In genomic region chr2:30115981-30116285, GRCh38 we compare ENCODE assay signal across 16 cellular contexts. TPM values are rescaled to one million over a fixed set of nuclear protein-coding genes. Genes with fewer than 3 reads are reported as not detected.
DNase-seq lines count a peak whose midpoint lies in the region; ATAC-seq and TF ChIP-seq lines count a peak whose summit lies in the region.
"Had no signal": no experiment of that assay in that cellular context is flagged by ENCODE, and none has a peak within 500 bp of the region (broad histone marks: within the 10 kb centered on the region; RNA-seq: fewer than 3 reads in every experiment).

No MANE protein-coding gene starts in this region.

- no peak overlapping the region for H3K4me2 ChIP-seq in DND-41 (ENCODE audit: insufficient read depth, low read length)

- H3K27me3 Mint-ChIP-seq in naive thymus-derived CD4-positive, alpha-beta T cell: peaks cover 0 to 12% (median 5%) of the 10 kb centered on the region in 5 donors

- H3K4me1 Mint-ChIP-seq in naive thymus-derived CD4-positive, alpha-beta T cell: peaks cover 0 to 8% (median 5%) of the 10 kb centered on the region in 7 donors
- H3K4me1 Mint-ChIP-seq: activated naive CD4-positive, alpha-beta T cell treated with anti-CD3 and anti-CD28 coated beads, Interleukin-2, amount 10 ng/mL, durations not matched to agents 7 days and 5 days; IgD-negative memory B cell had no signal

- H3K9me3 ChIP-seq in DND-41 (ENCODE audit: insufficient read depth, low read length, severe bottlenecking): no peaks in the 10 kb centered on the region
- no peaks in the 10 kb centered on the region for H3K9me3 ChIP-seq in naive thymus-derived CD4-positive, alpha-beta T cell (ENCODE audit: control insufficient read depth in 2 of 3, low read length in 3 of 3)
- H3K9me3 ChIP-seq: BLaER1 treated with 17β-estradiol and CSF1 and Interleukin-3, amounts not matched to agents 10 nM and 100 nM; Caco-2 had no signal

- H3K36me3 Mint-ChIP-seq in naive thymus-derived CD4-positive, alpha-beta T cell: peaks cover 0 to 4% (median 0%) of the 10 kb centered on the region in 5 donors
- H3K36me3 Mint-ChIP-seq: activated naive CD4-positive, alpha-beta T cell treated with anti-CD3 and anti-CD28 coated beads, Interleukin-2, amount 10 ng/mL, durations not matched to agents 7 days and 5 days; stimulated activated naive B cell treated with anti-CD40 and anti-IgM and Interleukin-4, amounts not matched to agents 10 μg/mL and 1 μg/mL and 100 μg/mL, for 72 hours had no signal

- H3K4me1 ChIP-seq in DND-41 (ENCODE audit: insufficient read depth, low read length): no peaks in the 10 kb centered on the region
- H3K4me1 ChIP-seq in naive thymus-derived CD4-positive, alpha-beta T cell (ENCODE audit: control insufficient read depth in 2 of 2, insufficient read depth in 2 of 2, low read length in 2 of 2): no peaks in the 10 kb centered on the region
- H3K4me1 ChIP-seq: Caco-2 had no signal

- H3K4me3 ChIP-seq in DND-41 (ENCODE audit: low read depth in 1 of 2, low read length in 2 of 2): no peak overlapping the region
- no peak overlapping the region for H3K4me3 ChIP-seq in naive thymus-derived CD4-positive, alpha-beta T cell (ENCODE audit: low read length)
- H3K4me3 ChIP-seq: BLaER1 treated with 17β-estradiol and CSF1 and Interleukin-3, amounts not matched to agents 10 nM and 100 nM had no signal

- intact Hi-C loops in naive thymus-derived CD4-positive, alpha-beta T cell (cut with micrococcal nuclease): loop anchor here (1.0 kb wide), 2 partner anchors 25 to 26 kb away; no protein-coding TSS in a partner anchor

- peak overlapping the region in 1 of 10 donors; percentile 6 for H3K4me3 Mint-ChIP-seq in naive thymus-derived CD4-positive, alpha-beta T cell
- H3K4me3 Mint-ChIP-seq: activated naive CD4-positive, alpha-beta T cell treated with anti-CD3 and anti-CD28 coated beads, Interleukin-2, amount 10 ng/mL, durations not matched to agents 7 days and 5 days; IgD-negative memory B cell; nephron progenitor cell; stimulated activated naive B cell treated with anti-CD40 and anti-IgM and Interleukin-4, amounts not matched to agents 10 μg/mL and 1 μg/mL and 100 μg/mL, for 72 hours; T-helper 17 cell had no signal

- H3K27me3 ChIP-seq in DND-41 (ENCODE audit: insufficient read depth, low read length, poor library complexity): peaks cover 2% of the 10 kb centered on the region
- H3K27me3 ChIP-seq in naive thymus-derived CD4-positive, alpha-beta T cell (ENCODE audit: control insufficient read depth in 2 of 2, insufficient read depth in 2 of 2, low read length in 2 of 2): no peaks in the 10 kb centered on the region
- H3K27me3 ChIP-seq: BLaER1 treated with 17β-estradiol and CSF1 and Interleukin-3, amounts not matched to agents 10 nM and 100 nM; brain microvascular endothelial cell had no signal

- no peaks in the 10 kb centered on the region for H3K79me2 ChIP-seq in DND-41 (ENCODE audit: insufficient read depth, low read length)

- H3K27ac Mint-ChIP-seq in naive thymus-derived CD4-positive, alpha-beta T cell: peak overlapping the region in 3 of 9 donors; percentile 16 to 82 (median 66)
- H3K27ac Mint-ChIP-seq: activated naive CD4-positive, alpha-beta T cell treated with anti-CD3 and anti-CD28 coated beads, Interleukin-2, amount 10 ng/mL, durations not matched to agents 7 days and 5 days; IgD-negative memory B cell; nephron progenitor cell; stimulated activated naive B cell treated with anti-CD40 and anti-IgM and Interleukin-4, amounts not matched to agents 10 μg/mL and 1 μg/mL and 100 μg/mL, for 72 hours had no signal

- no peak overlapping the region for H3K27ac ChIP-seq in DND-41 (ENCODE audit: low read length)
- no peak overlapping the region for H3K27ac ChIP-seq in VCaP
- H3K27ac ChIP-seq in naive thymus-derived CD4-positive, alpha-beta T cell (ENCODE audit: low read depth, low read length): no peak overlapping the region
- H3K27ac ChIP-seq: BLaER1 treated with 17β-estradiol and CSF1 and Interleukin-3, amounts not matched to agents 10 nM and 100 nM; brain microvascular endothelial cell had no signal

- ATAC-seq in DND-41 (ENCODE audit: insufficient read depth, low read depth) (0 out of 3 replicates have a peak, but pooled peaks have one; percentile 19), GM21717 (IDR thresholded peaks at IDR 0.05; ENCODE audit: unreplicated experiment) (no peak)
- peak; percentile 19 for ATAC-seq in naive thymus-derived CD4-positive, alpha-beta T cell
- ATAC-seq: activated CD4-positive, CD25-positive, alpha-beta regulatory T cell treated with anti-CD3 and anti-CD28 coated beads, Interleukin-2, amount 50 U/mL, for 24 hours; T-helper 17 cell had no signal

- no peaks in the 10 kb centered on the region for H3K36me3 ChIP-seq in DND-41 (ENCODE audit: insufficient read depth, low read length)
- no peaks in the 10 kb centered on the region for H3K36me3 ChIP-seq in naive thymus-derived CD4-positive, alpha-beta T cell (ENCODE audit: control insufficient read depth in 2 of 3, insufficient read depth in 3 of 3, low read length in 3 of 3)
- H3K36me3 ChIP-seq: BLaER1 treated with 17β-estradiol and CSF1 and Interleukin-3, amounts not matched to agents 10 nM and 100 nM; brain microvascular endothelial cell had no signal

- no peaks in the 10 kb centered on the region for H3K9me3 Mint-ChIP-seq in naive thymus-derived CD4-positive, alpha-beta T cell
- H3K9me3 Mint-ChIP-seq: activated naive CD4-positive, alpha-beta T cell treated with anti-CD3 and anti-CD28 coated beads, Interleukin-2, amount 10 ng/mL, durations not matched to agents 7 days and 5 days; nephron progenitor cell; stimulated activated naive B cell treated with anti-CD40 and anti-IgM and Interleukin-4, amounts not matched to agents 10 μg/mL and 1 μg/mL and 100 μg/mL, for 72 hours had no signal

- CTCF ChIA-PET in naive thymus-derived CD4-positive, alpha-beta T cell (lab: Charles Lee): interaction anchor here (1.2 to 2.8 kb wide), 3 partner anchors 25 to 596 kb away, joined by 4 to 9 read pairs (median 6); no protein-coding TSS in a partner anchor

- DNase-seq in DND-41 (no peak), HPDE6-E6E7 (ENCODE audit: extremely low spot score) (no peak), amniotic stem cell (lab: John Stamatoyannopoulos, UW) (no peak)
- no peak for DNase-seq in naive thymus-derived CD4-positive, alpha-beta T cell

- POLR2A ChIA-PET in naive thymus-derived CD4-positive, alpha-beta T cell (lab: Charles Lee): interaction anchor here (1.5 kb wide), 1 partner anchor 30 kb away, joined by 5 read pairs; the partner anchor contains the start of gene YPEL5

- no peaks in the 10 kb centered on the region for H4K20me1 ChIP-seq in DND-41 (ENCODE audit: insufficient read depth, low read length)
- H4K20me1 ChIP-seq: BLaER1 treated with 17β-estradiol and CSF1 and Interleukin-3, amounts not matched to agents 10 nM and 100 nM had no signal

- H3K9ac ChIP-seq in DND-41 (ENCODE audit: low read depth, low read length): no peak overlapping the region
- H3K9ac ChIP-seq: BLaER1 treated with 17β-estradiol and CSF1 and Interleukin-3, amounts not matched to agents 10 nM and 100 nM had no signal

- no peak for TF ChIP-seq CTCF in DND-41 (IDR thresholded peaks at IDR 0.05; ENCODE audit: borderline replicate concordance, extremely low read depth, low read length, poor library complexity, severe bottlenecking)
- 0 out of 2 replicates have a peak, but pooled peaks have one; percentile 2 for TF ChIP-seq CTCF in LNCAP (IDR thresholded peaks at IDR 0.05)
- peak; percentile 34 for TF ChIP-seq CTCF in VCaP (conservative IDR thresholded peaks at IDR 0.05)

- no peak overlapping the region for H2AFZ ChIP-seq in DND-41 (ENCODE audit: low read depth, low read length)

RNA-seq across cellular contexts. Expression of gene YPEL5, which starts 30.9 kb away (rescaled TPM):
- 1,000 to 10,000 TPM in 1 of 5 experiments, 100 to 1,000 TPM in 1, 10 to 100 TPM in 3; 30.9 to 1,022 (median 98.3) TPM for total RNA-seq in naive thymus-derived CD4-positive, alpha-beta T cell
- polyA plus RNA-seq in naive thymus-derived CD4-positive, alpha-beta T cell: 100 to 1,000 TPM in 1 of 2 donors, 10 to 100 TPM in 1; 86.3 to 129 TPM
